In genomic region chr18:2997429-2997828, GRCh38 we compare ENCODE assay signal across 11 cellular contexts. TPM values are rescaled to one million over a fixed set of nuclear protein-coding genes. Genes with fewer than 3 reads are reported as not detected.
A peak's percentile ranks its signal among the peaks of the same experiment; 100 is the strongest.
DNase-seq lines count a peak whose midpoint lies in the region; ATAC-seq and TF ChIP-seq lines count a peak whose summit lies in the region.
"Had no signal": no experiment of that assay in that cellular context is flagged by ENCODE, and none has a peak within 500 bp of the region (broad histone marks: within the 10 kb centered on the region; RNA-seq: fewer than 3 reads in every experiment).

No MANE protein-coding gene starts in this region.

- no peak for TF ChIP-seq POLR2A in esophagus squamous epithelium (IDR thresholded peaks at IDR 0.05)

- H3K4me1 Mint-ChIP-seq in GM23338 (peaks cover 41% of the 10 kb centered on the region), WTC11 (peaks cover 40% of the 10 kb centered on the region)
- peaks cover 77% of the 10 kb centered on the region for H3K4me1 Mint-ChIP-seq in stimulated activated effector memory CD8-positive, alpha-beta T cell treated with anti-CD3 and anti-CD28 coated beads, Interleukin-12 subunit alpha, Interleukin-12 subunit beta, amount 100 ng/mL, for 72 hours

- H3F3A ChIP-seq in GM23338 (replicated peaks; ENCODE audit: low read depth) = no peaks in the 10 kb centered on the region

- H3K79me2 ChIP-seq in GM23338 (replicated peaks; ENCODE audit: insufficient read depth) = peaks cover 70% of the 10 kb centered on the region

- no peak overlapping the region for H3K4me3 Mint-ChIP-seq in GM23338
- H3K4me3 Mint-ChIP-seq in WTC11 = no peak overlapping the region
- peak overlapping the region; percentile 41 for H3K4me3 Mint-ChIP-seq in stimulated activated effector memory CD8-positive, alpha-beta T cell treated with anti-CD3 and anti-CD28 coated beads, Interleukin-12 subunit alpha, Interleukin-12 subunit beta, amount 100 ng/mL, for 72 hours

- ATAC-seq in GM23338 (no peak), WTC11 (no peak)
- ATAC-seq in stimulated activated effector memory CD8-positive, alpha-beta T cell treated with anti-CD3 and anti-CD28 coated beads, Interleukin-12 subunit alpha, Interleukin-12 subunit beta, amount 100 ng/mL, for 72 hours = peak; percentile 61
- ATAC-seq: left colon had no signal

- CTCF ChIA-PET in WTC11 (lab: Charles Lee) = interaction anchor here (1.8 to 2.7 kb wide), 4 partner anchors 12 to 154 kb away, joined by 6 to 8 read pairs (median 6); no protein-coding TSS in a partner anchor

- POLR2A ChIA-PET in WTC11 (lab: Charles Lee) = interaction anchor here (0.7 kb wide), 1 partner anchor 10 kb away, joined by 3 read pairs; no protein-coding TSS in a partner anchor

- H3K36me3 Mint-ChIP-seq in GM23338 (ENCODE audit: low read depth) (peaks cover 21% of the 10 kb centered on the region), WTC11 (peaks cover 19% of the 10 kb centered on the region)
- H3K36me3 Mint-ChIP-seq in stimulated activated effector memory CD8-positive, alpha-beta T cell treated with anti-CD3 and anti-CD28 coated beads, Interleukin-12 subunit alpha, Interleukin-12 subunit beta, amount 100 ng/mL, for 72 hours = peaks cover 19% of the 10 kb centered on the region

- H3K4me1 ChIP-seq in GM23338 (ENCODE audit: insufficient read depth) (peaks cover 22% of the 10 kb centered on the region), esophagus squamous epithelium (peaks cover 13 to 42% (median 15%) of the 10 kb centered on the region in 3 donors), BE2C (no peaks in the 10 kb centered on the region)

- no peak overlapping the region for H3K4me2 ChIP-seq in GM23338

- no peaks in the 10 kb centered on the region; the same call in 1 of the 2 replicates for H4K20me1 ChIP-seq in GM23338 (replicated peaks; ENCODE audit: insufficient read depth)

- TF ChIP-seq CTCF in GM23338 (conservative IDR thresholded peaks at IDR 0.05; ENCODE audit: low read depth in 2 of 2) (no peak), WTC11 (IDR thresholded peaks at IDR 0.05) (no peak), esophagus squamous epithelium (IDR thresholded peaks at IDR 0.05) (no peak), BE2C (IDR thresholded peaks at IDR 0.05; ENCODE audit: low read depth, low read length) (no peak)

- DNase-seq in GM23338 (ENCODE audit: low spot score) = no peak
- no peak for DNase-seq in WTC11 (ENCODE audit: low spot score)
- DNase-seq in esophagus squamous epithelium (lab: John Stamatoyannopoulos, UW) = no peak
- no peak for DNase-seq in stimulated activated effector memory CD8-positive, alpha-beta T cell treated with anti-CD3 and anti-CD28 coated beads, Interleukin-12 subunit alpha, Interleukin-12 subunit beta, amount 100 ng/mL, for 72 hours (ENCODE audit: low spot score in 2 of 2)
- DNase-seq in NCI-H82 treated with DMSO at 0.1 percent for 48 hours (lab: John Stamatoyannopoulos, UW; ENCODE audit: unreplicated experiment) = no peak
- no peak for DNase-seq in head of caudate nucleus
- no peak for DNase-seq in BE2C
- DNase-seq: left colon, NCI-H1048, SW 1271 had no signal

- H3K9me3 Mint-ChIP-seq in GM23338 (peaks cover 3% of the 10 kb centered on the region; the same call in 2 of the 3 replicates), WTC11 (peaks cover 12% of the 10 kb centered on the region)
- no peaks in the 10 kb centered on the region for H3K9me3 Mint-ChIP-seq in stimulated activated effector memory CD8-positive, alpha-beta T cell treated with anti-CD3 and anti-CD28 coated beads, Interleukin-12 subunit alpha, Interleukin-12 subunit beta, amount 100 ng/mL, for 72 hours

- H3K27ac ChIP-seq in GM23338 (ENCODE audit: low read depth) = peak overlapping the region; percentile 75; the same call in 1 of the 2 replicates
- peak overlapping the region; percentile 8 to 77 (median 70) for H3K27ac ChIP-seq in esophagus squamous epithelium

- intact Hi-C loops in esophagus squamous epithelium (cut with DNase I) = no loop called here
- intact Hi-C loops in head of caudate nucleus (cut with DNase I) = no loop called here

- H3K9me3 ChIP-seq in esophagus squamous epithelium = no peaks in the 10 kb centered on the region
- no peaks in the 10 kb centered on the region for H3K9me3 ChIP-seq in BE2C

- H3K36me3 ChIP-seq in GM23338 (ENCODE audit: insufficient read depth) (no peaks in the 10 kb centered on the region; the same call in 1 of the 2 replicates), esophagus squamous epithelium (no peaks in the 10 kb centered on the region), BE2C (no peaks in the 10 kb centered on the region)

- H3K27me3 Mint-ChIP-seq in GM23338 (ENCODE audit: insufficient read depth, low read depth, poor library complexity) = no peaks in the 10 kb centered on the region
- H3K27me3 Mint-ChIP-seq in WTC11 (ENCODE audit: low read depth) = no peaks in the 10 kb centered on the region
- H3K27me3 Mint-ChIP-seq: progenitor cell of endocrine pancreas had no signal

- H3K27me3 ChIP-seq in GM23338 (ENCODE audit: insufficient read depth) = no peaks in the 10 kb centered on the region
- no peaks in the 10 kb centered on the region for H3K27me3 ChIP-seq in esophagus squamous epithelium
- no peaks in the 10 kb centered on the region for H3K27me3 ChIP-seq in BE2C

- H3K4me3 ChIP-seq in GM23338 (no peak overlapping the region), esophagus squamous epithelium (no peak overlapping the region), BE2C (ENCODE audit: low read depth, low read length) (no peak overlapping the region)

- H3K27ac Mint-ChIP-seq in GM23338 (peak overlapping the region; percentile 57; the same call in 1 of the 2 replicates), WTC11 (0 out of 2 replicates have a peak overlapping the region, but pooled peaks have one; percentile 88)
- H3K27ac Mint-ChIP-seq in stimulated activated effector memory CD8-positive, alpha-beta T cell treated with anti-CD3 and anti-CD28 coated beads, Interleukin-12 subunit alpha, Interleukin-12 subunit beta, amount 100 ng/mL, for 72 hours = peak overlapping the region; percentile 88
- H3K27ac Mint-ChIP-seq: progenitor cell of endocrine pancreas had no signal

- H2AFZ ChIP-seq in GM23338 = no peak overlapping the region

- no peaks in the 10 kb centered on the region for H3K9me2 ChIP-seq in GM23338 (ENCODE audit: insufficient read depth)

TF ChIP-seq in GM23338, 12 proteins besides CTCF, POLR2A, EP300 and RAD21 (continues in another document):
- TF ChIP-seq NANOG (IDR thresholded peaks at IDR 0.05; ENCODE audit: borderline replicate concordance) (no peak), STAT1 (IDR thresholded peaks at IDR 0.05; ENCODE audit: unreplicated experiment) (no peak), CREB1 (CRISPR knock-in tag; IDR thresholded peaks at IDR 0.05; ENCODE audit: low read depth) (no peak), EZH2 (IDR thresholded peaks at IDR 0.05; ENCODE audit: low read depth, unreplicated experiment) (no peak), ZNF114 (CRISPR knock-in tag; IDR thresholded peaks at IDR 0.05) (no peak), ETS1 (IDR thresholded peaks at IDR 0.05) (no peak), POLR2AphosphoS5 (IDR thresholded peaks at IDR 0.05; ENCODE audit: low read depth) (no peak), ZNF331 (CRISPR knock-in tag; IDR thresholded peaks at IDR 0.05; ENCODE audit: low read depth) (no peak), JUNB (IDR thresholded peaks at IDR 0.05; ENCODE audit: unreplicated experiment) (no peak)

TF ChIP-seq in WTC11, 78 proteins besides CTCF, POLR2A, EP300 and RAD21 (continues in another document):
- TF ChIP-seq OVOL2 (CRISPR knock-in tag; IDR thresholded peaks at IDR 0.05; ENCODE audit: borderline replicate concordance) (no peak), HMGXB4 (CRISPR knock-in tag; IDR thresholded peaks at IDR 0.05) (no peak), STAT6 (CRISPR knock-in tag; conservative IDR thresholded peaks at IDR 0.05; ENCODE audit: low read depth) (no peak)

RNA-seq across cellular contexts. Expression of gene LPIN2, which starts 15.5 kb away (rescaled TPM):
- total RNA-seq in GM23338 (2014; rRNA removed; shearing (Covaris generic)) = 10.5 and 10.8 TPM in 2 replicates
- 9.0 and 10.1 TPM in 2 replicates for polyA plus RNA-seq in GM23338 (2016; fragmentation: Nextera tagmentation; extraction: Ambion mirVana)
- total RNA-seq in WTC11 (2021) = 10.4 to 12.2 TPM (median 11.8 TPM) in 3 replicates
- 10 to 100 TPM in 2 of 4 donors, 1 to 10 TPM in 2; 7.2 to 17.9 (median 12.6) TPM for total RNA-seq in esophagus squamous epithelium
- polyA plus RNA-seq in BE2C (2012; ENCODE audit: insufficient read depth, insufficient read length, low read depth) = 3.6 TPM
